13 cellular contexts compared by ENCODE assay signal in genomic region chrX:124679199-124679598, GRCh38.
DNase-seq lines count a peak whose midpoint lies in the region; TF ChIP-seq lines count a peak whose summit lies in the region.
"Had no signal": no experiment of that assay in that cellular context is flagged by ENCODE, and none has a peak within 500 bp of the region (broad histone marks: within the 10 kb centered on the region; RNA-seq: fewer than 3 reads in every experiment).

No MANE protein-coding gene starts in this region.

- no peak for TF ChIP-seq CTCF in GM20000 (IDR thresholded peaks at IDR 0.05; ENCODE audit: extremely low read depth, missing control alignments)

- DNase-seq in DMS 273 (lab: John Stamatoyannopoulos, UW; ENCODE audit: unreplicated experiment), result peak; percentile 17
- no peak for DNase-seq in DMS 273 treated with DMSO at 0.1 percent for 48 hours (lab: John Stamatoyannopoulos, UW)
- peak; percentile 96 for DNase-seq in SK-N-DZ (ENCODE audit: low spot score)
- DNase-seq in mesenchymal stem cell, result peak; percentile 6
- no peak for DNase-seq in GM20000 (ENCODE audit: low spot score)
- DNase-seq in stimulated activated naive CD4-positive, alpha-beta T cell treated with Interleukin-2 at 50 U/mL for 16 hours (lab: John Stamatoyannopoulos, UW), result no peak
- no peak for DNase-seq in T-helper 2 cell
- DNase-seq: CD8-positive, alpha-beta T cell; COR-L47; DMS53; GF-D8 had no signal

- H3K9ac ChIP-seq in mesenchymal stem cell (ENCODE audit: low read length), result no peak overlapping the region

- H3K4ac ChIP-seq in mesenchymal stem cell (ENCODE audit: low read depth in 1 of 2, low read length in 2 of 2), result no peak overlapping the region

- no peak overlapping the region for H2BK120ac ChIP-seq in mesenchymal stem cell (ENCODE audit: low read depth, low read length)

- H2BK15ac ChIP-seq in mesenchymal stem cell (ENCODE audit: low read depth, poor library complexity, severe bottlenecking), result no peak overlapping the region

- no peaks in the 10 kb centered on the region for H3K9me3 ChIP-seq in mesenchymal stem cell (ENCODE audit: control insufficient read depth, low read length)
- H3K9me3 ChIP-seq: HAP-1 had no signal

- H3K79me1 ChIP-seq in mesenchymal stem cell (replicated peaks; ENCODE audit: low read length, poor library complexity, severe bottlenecking), result no peaks in the 10 kb centered on the region

- H3K27ac ChIP-seq in mesenchymal stem cell (ENCODE audit: low read length, poor library complexity, severe bottlenecking), result no peak overlapping the region
- H3K27ac ChIP-seq: 22Rv1 had no signal

- no peak overlapping the region for H3K4me2 ChIP-seq in mesenchymal stem cell (ENCODE audit: low read length, poor library complexity, severe bottlenecking)

- no peak overlapping the region for H2BK12ac ChIP-seq in mesenchymal stem cell (ENCODE audit: low read length in 2 of 2)

- WGBS in mesenchymal stem cell, result no CpG with 5 or more reads among the region's 3 CpGs

- no peak overlapping the region for H2BK5ac ChIP-seq in mesenchymal stem cell (ENCODE audit: low read depth, low read length, poor library complexity, severe bottlenecking)

- no peak overlapping the region for H2AK5ac ChIP-seq in mesenchymal stem cell (ENCODE audit: low read length, severe bottlenecking)

- no peaks in the 10 kb centered on the region for H3K4me1 ChIP-seq in mesenchymal stem cell (ENCODE audit: control insufficient read depth, insufficient read depth, low read depth, low read length)

- H3K4me3 ChIP-seq in mesenchymal stem cell (ENCODE audit: insufficient read depth in 1 of 2, low read depth in 1 of 2, low read length in 2 of 2), result no peak overlapping the region
- H3K4me3 ChIP-seq: HAP-1 had no signal

- no peak overlapping the region for H3K18ac ChIP-seq in mesenchymal stem cell (ENCODE audit: low read depth in 1 of 2, low read length in 2 of 2)

- H3K23ac ChIP-seq in mesenchymal stem cell (ENCODE audit: low read length in 2 of 2), result no peak overlapping the region

- H2AFZ ChIP-seq in mesenchymal stem cell (ENCODE audit: low read depth, low read length), result no peak overlapping the region

- H4K91ac ChIP-seq in mesenchymal stem cell (ENCODE audit: low read length), result no peak overlapping the region

- H4K8ac ChIP-seq in mesenchymal stem cell (ENCODE audit: low read length), result no peak overlapping the region

- no peaks in the 10 kb centered on the region for H3K36me3 ChIP-seq in mesenchymal stem cell (ENCODE audit: control insufficient read depth in 1 of 2, insufficient read depth in 2 of 2, low read depth in 1 of 2, low read length in 2 of 2)
- H3K36me3 ChIP-seq: HAP-1 had no signal

- H3K14ac ChIP-seq in mesenchymal stem cell (ENCODE audit: low read length in 2 of 2), result no peak overlapping the region

- H3K27me3 ChIP-seq in mesenchymal stem cell (ENCODE audit: control insufficient read depth in 1 of 2, insufficient read depth in 1 of 2, low read length in 2 of 2), result no peaks in the 10 kb centered on the region

Comparison
In these comparisons a context has a peak if more than half of its experiments do, and no peak if none do; other contexts are left out.
1. DNase-seq: peak in DMS 273 (single experiment), SK-N-DZ (single experiment) and mesenchymal stem cell (single experiment); none in DMS 273 treated with DMSO at 0.1 percent for 48 hours (single experiment), GM20000 (single experiment), stimulated activated naive CD4-positive, alpha-beta T cell treated with Interleukin-2 at 50 U/mL for 16 hours (single experiment) and T-helper 2 cell (0 of 5).